ENCODE assay signal across 17 cellular contexts in the genomic region with DNA sequence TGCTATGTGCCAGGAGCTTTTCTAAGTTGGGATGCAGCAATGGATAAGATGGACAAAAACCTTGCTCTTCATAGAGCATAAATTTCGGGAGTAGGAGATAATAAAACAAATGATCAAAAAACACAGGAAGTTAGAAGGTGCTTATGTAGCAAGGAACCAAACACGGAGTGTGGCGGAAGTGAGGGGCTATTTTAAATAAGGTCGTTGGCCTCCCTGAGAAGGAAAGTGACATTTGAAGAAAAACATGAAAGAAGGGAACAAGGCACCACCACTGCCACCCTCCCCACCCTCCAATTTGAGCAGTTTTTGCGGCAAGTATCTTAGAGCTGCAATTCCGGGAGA. TPM values are rescaled to one million over a fixed set of nuclear protein-coding genes. Genes with fewer than 3 reads are reported as not detected.
A peak's percentile ranks its signal among the peaks of the same experiment; 100 is the strongest.
DNase-seq lines count a peak whose midpoint lies in the region; ATAC-seq and TF ChIP-seq lines count a peak whose summit lies in the region.
"Had no signal": no experiment of that assay in that cellular context is flagged by ENCODE, and none has a peak within 500 bp of the region (broad histone marks: within the 10 kb centered on the region; RNA-seq: fewer than 3 reads in every experiment).

No MANE protein-coding gene starts in this region.

- peaks cover 17% of the 10 kb centered on the region for H3K9me3 Mint-ChIP-seq in activated CD4-positive, alpha-beta T cell treated with anti-CD3 and anti-CD28 coated beads, Interleukin-2, amount 10 ng/mL, durations not matched to agents 24 days and 14 days
- no peaks in the 10 kb centered on the region for H3K9me3 Mint-ChIP-seq in activated naive CD8-positive, alpha-beta T cell treated with anti-CD3 and anti-CD28 coated beads, Interleukin-2, amount 50 U/mL, for 24 hours
- no peaks in the 10 kb centered on the region for H3K9me3 Mint-ChIP-seq in neural crest cell

- H3K4me3 Mint-ChIP-seq in activated CD4-positive, alpha-beta T cell treated with anti-CD3 and anti-CD28 coated beads, Interleukin-2, amount 10 ng/mL, durations not matched to agents 24 days and 14 days = peak overlapping the region; percentile 55
- peak overlapping the region; percentile 66 for H3K4me3 Mint-ChIP-seq in activated naive CD8-positive, alpha-beta T cell treated with anti-CD3 and anti-CD28 coated beads, Interleukin-2, amount 50 U/mL, for 24 hours
- peak overlapping the region; percentile 67 for H3K4me3 Mint-ChIP-seq in neural crest cell

- H3K27ac Mint-ChIP-seq in activated CD4-positive, alpha-beta T cell treated with anti-CD3 and anti-CD28 coated beads, Interleukin-2, amount 10 ng/mL, durations not matched to agents 24 days and 14 days = peak overlapping the region; percentile 69
- no peak overlapping the region for H3K27ac Mint-ChIP-seq in activated naive CD8-positive, alpha-beta T cell treated with anti-CD3 and anti-CD28 coated beads, Interleukin-2, amount 50 U/mL, for 24 hours
- no peak overlapping the region for H3K27ac Mint-ChIP-seq in neural crest cell (ENCODE audit: unreplicated experiment)

- TF ChIP-seq CTCF in neural crest cell (conservative IDR thresholded peaks at IDR 0.05) = no peak

- H3K4me1 Mint-ChIP-seq in activated CD4-positive, alpha-beta T cell treated with anti-CD3 and anti-CD28 coated beads, Interleukin-2, amount 10 ng/mL, durations not matched to agents 24 days and 14 days = peaks cover 21% of the 10 kb centered on the region
- peaks cover 32% of the 10 kb centered on the region for H3K4me1 Mint-ChIP-seq in activated naive CD8-positive, alpha-beta T cell treated with anti-CD3 and anti-CD28 coated beads, Interleukin-2, amount 50 U/mL, for 24 hours
- H3K4me1 Mint-ChIP-seq in neural crest cell = peaks cover 33% of the 10 kb centered on the region

- ATAC-seq in activated naive CD8-positive, alpha-beta T cell treated with anti-CD3 and anti-CD28 coated beads, Interleukin-2, amount 50 U/mL, for 24 hours = no peak
- ATAC-seq: activated CD4-positive, CD25-positive, alpha-beta regulatory T cell treated with anti-CD3 and anti-CD28 coated beads, Interleukin-2, amount 50 U/mL, for 24 hours; pancreas had no signal

- peaks cover 4% of the 10 kb centered on the region for H3K36me3 Mint-ChIP-seq in activated CD4-positive, alpha-beta T cell treated with anti-CD3 and anti-CD28 coated beads, Interleukin-2, amount 10 ng/mL, durations not matched to agents 24 days and 14 days (ENCODE audit: low read depth)
- no peaks in the 10 kb centered on the region for H3K36me3 Mint-ChIP-seq in activated naive CD8-positive, alpha-beta T cell treated with anti-CD3 and anti-CD28 coated beads, Interleukin-2, amount 50 U/mL, for 24 hours (ENCODE audit: low read depth)
- H3K36me3 Mint-ChIP-seq in neural crest cell (ENCODE audit: low read depth) = no peaks in the 10 kb centered on the region

- H3K27me3 Mint-ChIP-seq in activated CD4-positive, alpha-beta T cell treated with anti-CD3 and anti-CD28 coated beads, Interleukin-2, amount 10 ng/mL, durations not matched to agents 24 days and 14 days = peaks cover 66% of the 10 kb centered on the region
- peaks cover 66% of the 10 kb centered on the region for H3K27me3 Mint-ChIP-seq in activated naive CD8-positive, alpha-beta T cell treated with anti-CD3 and anti-CD28 coated beads, Interleukin-2, amount 50 U/mL, for 24 hours
- H3K27me3 Mint-ChIP-seq in neural crest cell (ENCODE audit: low read depth) = peaks cover 92% of the 10 kb centered on the region

- no peak for DNase-seq in activated CD4-positive, alpha-beta T cell treated with anti-CD3 and anti-CD28 coated beads, Interleukin-2, amount 10 ng/mL, durations not matched to agents 24 days and 14 days
- DNase-seq in activated CD4-positive, alpha-beta T cell treated with anti-CD3 and anti-CD28 coated beads for 1 hour = no peak
- peak; percentile 44 for DNase-seq in NAMALWA (ENCODE audit: low spot score)
- DNase-seq in activated naive CD8-positive, alpha-beta T cell treated with anti-CD3 and anti-CD28 coated beads, Interleukin-2, amount 50 U/mL, for 24 hours = no peak
- DNase-seq in neural crest cell (ENCODE audit: low read depth, low spot score) = no peak
- DNase-seq in SKM-1 (lab: John Stamatoyannopoulos, UW; ENCODE audit: unreplicated experiment) = no peak
- DNase-seq in hepatic stellate cell (ENCODE audit: low spot score) = no peak
- no peak for DNase-seq in cardiac septum (ENCODE audit: low spot score)
- DNase-seq: DMS 273 treated with DMSO at 0.1 percent for 48 hours, foreskin melanocyte, MM.1S, NCI-H2171, OCI-M1, pancreas, SK-N-SH had no signal

- intact Hi-C loops in activated CD4-positive, alpha-beta T cell treated with anti-CD3 and anti-CD28 coated beads, Interleukin-2, amount 10 ng/mL, durations not matched to agents 24 days and 14 days (cut with micrococcal nuclease) = no loop called here
- intact Hi-C loops in cardiac septum (cut with DNase I) = no loop called here

RNA-seq across cellular contexts. Expression of gene GSX1, which starts 3.2 kb away (rescaled TPM):
- not detected in 2 replicates for total RNA-seq in activated CD4-positive, alpha-beta T cell treated with anti-CD3 and anti-CD28 coated beads, Interleukin-2, amount 10 ng/mL, durations not matched to agents 24 days and 14 days
- total RNA-seq in neural crest cell (10.6 and 11.4 TPM in 2 replicates), cardiac septum (not detected)
- total RNA-seq: mesenteric fat pad, pancreas had no signal

Comparison
In these comparisons a context has a peak if more than half of its experiments do, and no peak if none do; other contexts are left out.
1. RNA of gene GSX1, which starts 3.2 kb away (total RNA-seq): 10.6 to 11.4 TPM in neural crest cell; not detected in activated CD4-positive, alpha-beta T cell treated with anti-CD3 and anti-CD28 coated beads, Interleukin-2, amount 10 ng/mL, durations not matched to agents 24 days and 14 days and not detected in cardiac septum (single experiment); every median in the first group is over 10 times any median in the second.
2. Peak in every context shown above with its lines, with median percentiles within 50 percentile points of each other: H3K4me3 Mint-ChIP-seq.